ENCODE assay signal across 1 cellular context in the genomic region with DNA sequence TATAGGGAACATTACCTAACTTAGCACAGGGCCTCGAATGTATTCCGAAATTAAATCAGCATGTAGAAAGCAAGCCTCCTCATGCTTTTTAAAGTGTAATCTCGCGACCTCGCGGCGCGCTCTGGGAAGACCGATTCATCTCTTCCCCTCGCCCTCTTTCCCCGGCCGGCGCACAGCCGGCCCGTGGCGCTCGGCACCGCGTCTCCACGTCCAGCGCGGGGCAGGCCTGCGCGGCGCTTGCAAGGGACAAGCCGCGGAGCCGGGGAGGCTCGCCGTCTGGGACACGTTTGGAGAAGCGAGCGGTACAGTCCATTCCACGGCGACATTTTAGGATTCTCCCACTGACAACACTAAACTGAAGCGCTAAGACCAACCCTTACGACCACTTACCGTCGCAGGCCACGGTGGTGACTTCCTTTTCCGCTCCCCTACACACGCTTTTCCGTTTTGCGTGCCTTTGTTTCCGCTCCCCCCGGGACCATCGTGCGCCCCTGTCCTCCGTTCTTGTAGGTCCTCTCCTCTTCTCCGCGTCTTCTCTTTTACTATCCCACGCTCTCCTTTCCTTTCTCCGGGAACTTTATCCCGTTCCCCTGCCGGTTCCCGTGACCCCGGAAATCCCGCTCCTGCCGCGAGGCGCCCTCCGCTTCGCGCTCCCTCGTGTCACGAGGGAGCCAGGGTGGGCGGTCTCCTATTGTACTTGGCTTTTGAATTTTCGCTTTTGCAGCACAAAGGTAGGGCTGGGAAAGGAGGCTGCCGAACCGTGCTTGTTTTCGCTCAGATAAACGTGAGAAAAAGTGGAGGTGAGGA.
TF ChIP-seq lines count a peak whose summit lies in the region.

A gene with protein sequence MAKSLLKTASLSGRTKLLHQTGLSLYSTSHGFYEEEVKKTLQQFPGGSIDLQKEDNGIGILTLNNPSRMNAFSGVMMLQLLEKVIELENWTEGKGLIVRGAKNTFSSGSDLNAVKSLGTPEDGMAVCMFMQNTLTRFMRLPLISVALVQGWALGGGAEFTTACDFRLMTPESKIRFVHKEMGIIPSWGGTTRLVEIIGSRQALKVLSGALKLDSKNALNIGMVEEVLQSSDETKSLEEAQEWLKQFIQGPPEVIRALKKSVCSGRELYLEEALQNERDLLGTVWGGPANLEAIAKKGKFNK (minus strand): TSS at position 664 of the 807 bp plus-strand sequence. CDS start 12,581 bp downstream, outside the sequence.

TF ChIP-seq in K562, 482 proteins besides CTCF, POLR2A, EP300 and RAD21 (continued from another document):
- TF ChIP-seq, protein P1, sequence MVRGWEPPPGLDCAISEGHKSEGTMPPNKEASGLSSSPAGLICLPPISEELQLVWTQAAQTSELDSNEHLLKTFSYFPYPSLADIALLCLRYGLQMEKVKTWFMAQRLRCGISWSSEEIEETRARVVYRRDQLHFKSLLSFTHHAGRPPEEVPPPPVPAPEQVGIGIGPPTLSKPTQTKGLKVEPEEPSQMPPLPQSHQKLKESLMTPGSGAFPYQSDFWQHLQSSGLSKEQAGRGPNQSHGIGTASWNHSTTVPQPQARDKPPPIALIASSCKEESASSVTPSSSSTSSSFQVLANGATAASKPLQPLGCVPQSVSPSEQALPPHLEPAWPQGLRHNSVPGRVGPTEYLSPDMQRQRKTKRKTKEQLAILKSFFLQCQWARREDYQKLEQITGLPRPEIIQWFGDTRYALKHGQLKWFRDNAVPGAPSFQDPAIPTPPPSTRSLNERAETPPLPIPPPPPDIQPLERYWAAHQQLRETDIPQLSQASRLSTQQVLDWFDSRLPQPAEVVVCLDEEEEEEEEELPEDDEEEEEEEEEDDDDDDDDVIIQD (CRISPR knock-in tag; IDR thresholded peaks at IDR 0.05) = no peak
- TF ChIP-seq, protein P2, sequence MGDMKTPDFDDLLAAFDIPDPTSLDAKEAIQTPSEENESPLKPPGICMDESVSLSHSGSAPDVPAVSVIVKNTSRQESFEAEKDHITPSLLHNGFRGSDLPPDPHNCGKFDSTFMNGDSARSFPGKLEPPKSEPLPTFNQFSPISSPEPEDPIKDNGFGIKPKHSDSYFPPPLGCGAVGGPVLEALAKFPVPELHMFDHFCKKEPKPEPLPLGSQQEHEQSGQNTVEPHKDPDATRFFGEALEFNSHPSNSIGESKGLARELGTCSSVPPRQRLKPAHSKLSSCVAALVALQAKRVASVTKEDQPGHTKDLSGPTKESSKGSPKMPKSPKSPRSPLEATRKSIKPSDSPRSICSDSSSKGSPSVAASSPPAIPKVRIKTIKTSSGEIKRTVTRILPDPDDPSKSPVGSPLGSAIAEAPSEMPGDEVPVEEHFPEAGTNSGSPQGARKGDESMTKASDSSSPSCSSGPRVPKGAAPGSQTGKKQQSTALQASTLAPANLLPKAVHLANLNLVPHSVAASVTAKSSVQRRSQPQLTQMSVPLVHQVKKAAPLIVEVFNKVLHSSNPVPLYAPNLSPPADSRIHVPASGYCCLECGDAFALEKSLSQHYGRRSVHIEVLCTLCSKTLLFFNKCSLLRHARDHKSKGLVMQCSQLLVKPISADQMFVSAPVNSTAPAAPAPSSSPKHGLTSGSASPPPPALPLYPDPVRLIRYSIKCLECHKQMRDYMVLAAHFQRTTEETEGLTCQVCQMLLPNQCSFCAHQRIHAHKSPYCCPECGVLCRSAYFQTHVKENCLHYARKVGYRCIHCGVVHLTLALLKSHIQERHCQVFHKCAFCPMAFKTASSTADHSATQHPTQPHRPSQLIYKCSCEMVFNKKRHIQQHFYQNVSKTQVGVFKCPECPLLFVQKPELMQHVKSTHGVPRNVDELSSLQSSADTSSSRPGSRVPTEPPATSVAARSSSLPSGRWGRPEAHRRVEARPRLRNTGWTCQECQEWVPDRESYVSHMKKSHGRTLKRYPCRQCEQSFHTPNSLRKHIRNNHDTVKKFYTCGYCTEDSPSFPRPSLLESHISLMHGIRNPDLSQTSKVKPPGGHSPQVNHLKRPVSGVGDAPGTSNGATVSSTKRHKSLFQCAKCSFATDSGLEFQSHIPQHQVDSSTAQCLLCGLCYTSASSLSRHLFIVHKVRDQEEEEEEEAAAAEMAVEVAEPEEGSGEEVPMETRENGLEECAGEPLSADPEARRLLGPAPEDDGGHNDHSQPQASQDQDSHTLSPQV (IDR thresholded peaks at IDR 0.05) = peak; percentile 50; the same call in 1 of the 2 replicates
- TF ChIP-seq RFX7 (CRISPR knock-in tag; IDR thresholded peaks at IDR 0.05) (no peak), SMC3 (conservative IDR thresholded peaks at IDR 0.05; ENCODE audit: insufficient read depth, low read depth, low read length) (no peak), KDM4B (IDR thresholded peaks at IDR 0.05; ENCODE audit: borderline replicate concordance in 2 of 2, low read depth in 1 of 2) (peak in 1 of 2 experiments; percentile 94; a peak in 2 of 4 replicates), MED1 (CRISPR knock-in tag; IDR thresholded peaks at IDR 0.05; ENCODE audit: borderline replicate concordance) (no peak), CBX3 (IDR thresholded peaks at IDR 0.05; ENCODE audit: borderline replicate concordance in 1 of 2, low read length in 2 of 2) (no peak), PHF20 (IDR thresholded peaks at IDR 0.05; ENCODE audit: partially characterized antibody) (peak; percentile 93), YBX1 (IDR thresholded peaks at IDR 0.05) (no peak), HCFC1 (IDR thresholded peaks at IDR 0.05; ENCODE audit: low read depth, low read length) (peak; percentile 56; the same call in 1 of the 2 replicates), TAF1 (IDR thresholded peaks at IDR 0.05; ENCODE audit: control insufficient read depth, extremely low read depth, insufficient read depth, low read length, severe bottlenecking) (peak; percentile 83), NCOA2 (IDR thresholded peaks at IDR 0.05; ENCODE audit: partially characterized antibody in 2 of 2) (no peak), NEUROD1 (IDR thresholded peaks at IDR 0.05; ENCODE audit: borderline replicate concordance, low read depth, low read length, partially characterized antibody) (peak; percentile 22), CBX2 (IDR thresholded peaks at IDR 0.05; ENCODE audit: insufficient read depth, low read length, poor library complexity, severe bottlenecking) (no peak), KAT2B (IDR thresholded peaks at IDR 0.05; ENCODE audit: low read depth, low read length) (no peak), ZC3H11A (IDR thresholded peaks at IDR 0.05; ENCODE audit: low read depth, low read length) (no peak), YY1 (IDR thresholded peaks at IDR 0.05; ENCODE audit: borderline replicate concordance in 1 of 3, control insufficient read depth in 1 of 3, extremely low read depth in 1 of 3, insufficient read depth in 3 of 3, insufficient read length in 1 of 3, insufficient replicate concordance in 2 of 3, low read depth in 1 of 3, low read length in 2 of 3) (peak in 1 of 3 experiments; percentile 41), MTA1 (IDR thresholded peaks at IDR 0.05; ENCODE audit: borderline replicate concordance) (peak; percentile 64; the same call in 1 of the 2 replicates), PRMT5 (CRISPR knock-in tag; IDR thresholded peaks at IDR 0.05) (no peak), ZBTB17 (CRISPR knock-in tag; IDR thresholded peaks at IDR 0.05) (no peak), DDX20 (tag; IDR thresholded peaks at IDR 0.05; ENCODE audit: low read depth) (no peak), RBM17 (IDR thresholded peaks at IDR 0.05; ENCODE audit: borderline replicate concordance, low read depth, low read length) (no peak), DNMT1 (IDR thresholded peaks at IDR 0.05) (no peak), POLR2G (IDR thresholded peaks at IDR 0.05; ENCODE audit: low read depth, low read length) (peak; percentile 93)
- TF ChIP-seq, protein P3, sequence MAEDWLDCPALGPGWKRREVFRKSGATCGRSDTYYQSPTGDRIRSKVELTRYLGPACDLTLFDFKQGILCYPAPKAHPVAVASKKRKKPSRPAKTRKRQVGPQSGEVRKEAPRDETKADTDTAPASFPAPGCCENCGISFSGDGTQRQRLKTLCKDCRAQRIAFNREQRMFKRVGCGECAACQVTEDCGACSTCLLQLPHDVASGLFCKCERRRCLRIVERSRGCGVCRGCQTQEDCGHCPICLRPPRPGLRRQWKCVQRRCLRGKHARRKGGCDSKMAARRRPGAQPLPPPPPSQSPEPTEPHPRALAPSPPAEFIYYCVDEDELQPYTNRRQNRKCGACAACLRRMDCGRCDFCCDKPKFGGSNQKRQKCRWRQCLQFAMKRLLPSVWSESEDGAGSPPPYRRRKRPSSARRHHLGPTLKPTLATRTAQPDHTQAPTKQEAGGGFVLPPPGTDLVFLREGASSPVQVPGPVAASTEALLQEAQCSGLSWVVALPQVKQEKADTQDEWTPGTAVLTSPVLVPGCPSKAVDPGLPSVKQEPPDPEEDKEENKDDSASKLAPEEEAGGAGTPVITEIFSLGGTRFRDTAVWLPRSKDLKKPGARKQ (CRISPR knock-in tag; IDR thresholded peaks at IDR 0.05) = no peak
- TF ChIP-seq, protein P4, sequence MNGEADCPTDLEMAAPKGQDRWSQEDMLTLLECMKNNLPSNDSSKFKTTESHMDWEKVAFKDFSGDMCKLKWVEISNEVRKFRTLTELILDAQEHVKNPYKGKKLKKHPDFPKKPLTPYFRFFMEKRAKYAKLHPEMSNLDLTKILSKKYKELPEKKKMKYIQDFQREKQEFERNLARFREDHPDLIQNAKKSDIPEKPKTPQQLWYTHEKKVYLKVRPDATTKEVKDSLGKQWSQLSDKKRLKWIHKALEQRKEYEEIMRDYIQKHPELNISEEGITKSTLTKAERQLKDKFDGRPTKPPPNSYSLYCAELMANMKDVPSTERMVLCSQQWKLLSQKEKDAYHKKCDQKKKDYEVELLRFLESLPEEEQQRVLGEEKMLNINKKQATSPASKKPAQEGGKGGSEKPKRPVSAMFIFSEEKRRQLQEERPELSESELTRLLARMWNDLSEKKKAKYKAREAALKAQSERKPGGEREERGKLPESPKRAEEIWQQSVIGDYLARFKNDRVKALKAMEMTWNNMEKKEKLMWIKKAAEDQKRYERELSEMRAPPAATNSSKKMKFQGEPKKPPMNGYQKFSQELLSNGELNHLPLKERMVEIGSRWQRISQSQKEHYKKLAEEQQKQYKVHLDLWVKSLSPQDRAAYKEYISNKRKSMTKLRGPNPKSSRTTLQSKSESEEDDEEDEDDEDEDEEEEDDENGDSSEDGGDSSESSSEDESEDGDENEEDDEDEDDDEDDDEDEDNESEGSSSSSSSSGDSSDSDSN (IDR thresholded peaks at IDR 0.05; ENCODE audit: borderline replicate concordance in 1 of 2, low read depth in 2 of 2, low read length in 2 of 2) = peak in 1 of 2 experiments; percentile 88; a peak in 2 of 4 replicates
- TF ChIP-seq, protein P5, sequence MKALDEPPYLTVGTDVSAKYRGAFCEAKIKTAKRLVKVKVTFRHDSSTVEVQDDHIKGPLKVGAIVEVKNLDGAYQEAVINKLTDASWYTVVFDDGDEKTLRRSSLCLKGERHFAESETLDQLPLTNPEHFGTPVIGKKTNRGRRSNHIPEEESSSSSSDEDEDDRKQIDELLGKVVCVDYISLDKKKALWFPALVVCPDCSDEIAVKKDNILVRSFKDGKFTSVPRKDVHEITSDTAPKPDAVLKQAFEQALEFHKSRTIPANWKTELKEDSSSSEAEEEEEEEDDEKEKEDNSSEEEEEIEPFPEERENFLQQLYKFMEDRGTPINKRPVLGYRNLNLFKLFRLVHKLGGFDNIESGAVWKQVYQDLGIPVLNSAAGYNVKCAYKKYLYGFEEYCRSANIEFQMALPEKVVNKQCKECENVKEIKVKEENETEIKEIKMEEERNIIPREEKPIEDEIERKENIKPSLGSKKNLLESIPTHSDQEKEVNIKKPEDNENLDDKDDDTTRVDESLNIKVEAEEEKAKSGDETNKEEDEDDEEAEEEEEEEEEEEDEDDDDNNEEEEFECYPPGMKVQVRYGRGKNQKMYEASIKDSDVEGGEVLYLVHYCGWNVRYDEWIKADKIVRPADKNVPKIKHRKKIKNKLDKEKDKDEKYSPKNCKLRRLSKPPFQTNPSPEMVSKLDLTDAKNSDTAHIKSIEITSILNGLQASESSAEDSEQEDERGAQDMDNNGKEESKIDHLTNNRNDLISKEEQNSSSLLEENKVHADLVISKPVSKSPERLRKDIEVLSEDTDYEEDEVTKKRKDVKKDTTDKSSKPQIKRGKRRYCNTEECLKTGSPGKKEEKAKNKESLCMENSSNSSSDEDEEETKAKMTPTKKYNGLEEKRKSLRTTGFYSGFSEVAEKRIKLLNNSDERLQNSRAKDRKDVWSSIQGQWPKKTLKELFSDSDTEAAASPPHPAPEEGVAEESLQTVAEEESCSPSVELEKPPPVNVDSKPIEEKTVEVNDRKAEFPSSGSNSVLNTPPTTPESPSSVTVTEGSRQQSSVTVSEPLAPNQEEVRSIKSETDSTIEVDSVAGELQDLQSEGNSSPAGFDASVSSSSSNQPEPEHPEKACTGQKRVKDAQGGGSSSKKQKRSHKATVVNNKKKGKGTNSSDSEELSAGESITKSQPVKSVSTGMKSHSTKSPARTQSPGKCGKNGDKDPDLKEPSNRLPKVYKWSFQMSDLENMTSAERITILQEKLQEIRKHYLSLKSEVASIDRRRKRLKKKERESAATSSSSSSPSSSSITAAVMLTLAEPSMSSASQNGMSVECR (CRISPR knock-in tag; IDR thresholded peaks at IDR 0.05) = peak; percentile 35; the same call in 1 of the 2 replicates
